ENCODE assay signal across 1 cellular context in genomic region chr10:7687228-7687907, GRCh38.
A peak's percentile ranks its signal among the peaks of the same experiment; 100 is the strongest.
TF ChIP-seq lines count a peak whose summit lies in the region.

No MANE protein-coding gene starts in this region.

TF ChIP-seq in H1, 55 proteins besides CTCF, POLR2A, EP300 and RAD21 (continued from another document):
- TF ChIP-seq CHD2 (IDR thresholded peaks at IDR 0.05; ENCODE audit: low read length) = peak; percentile 34; the same call in 1 of the 2 replicates
- no peak for TF ChIP-seq USF2 (IDR thresholded peaks at IDR 0.05; ENCODE audit: low read length)
- TF ChIP-seq FOSL1 (IDR thresholded peaks at IDR 0.05; ENCODE audit: insufficient read depth, low read depth, low read length) = no peak
- TF ChIP-seq KDM1A (IDR thresholded peaks at IDR 0.05; ENCODE audit: borderline replicate concordance, low read length) = no peak
- TF ChIP-seq JUN (IDR thresholded peaks at IDR 0.05; ENCODE audit: low read depth, low read length) = no peak
- no peak for TF ChIP-seq TAF1 (IDR thresholded peaks at IDR 0.05; ENCODE audit: low read depth, low read length)
- 0 out of 2 replicates have a peak, but pooled peaks have one; percentile 11 for TF ChIP-seq JUND (IDR thresholded peaks at IDR 0.05; ENCODE audit: low read length)
- TF ChIP-seq TEAD4 (IDR thresholded peaks at IDR 0.05; ENCODE audit: low read depth, low read length) = peak; percentile 63; the same call in 1 of the 2 replicates
- peak; percentile 69 for TF ChIP-seq ATF3 (IDR thresholded peaks at IDR 0.05; ENCODE audit: insufficient read depth, low read depth, low read length)
- no peak for TF ChIP-seq PHF8 (conservative IDR thresholded peaks at IDR 0.05; ENCODE audit: low read depth, low read length)
- TF ChIP-seq CREB1 (IDR thresholded peaks at IDR 0.05) = no peak
- no peak for TF ChIP-seq BCL11A (IDR thresholded peaks at IDR 0.05; ENCODE audit: low read depth in 2 of 2, low read length in 2 of 2)
- TF ChIP-seq SRF (IDR thresholded peaks at IDR 0.05; ENCODE audit: low read depth, low read length) = 0 out of 2 replicates have a peak, but pooled peaks have one; percentile 16
- TF ChIP-seq TCF12 (IDR thresholded peaks at IDR 0.05; ENCODE audit: low read depth, low read length) = 0 out of 2 replicates have a peak, but pooled peaks have one; percentile 3
- no peak for TF ChIP-seq SIRT6 (IDR thresholded peaks at IDR 0.05; ENCODE audit: low read length)
- peak; percentile 38; the same call in 1 of the 2 replicates for TF ChIP-seq MAX (IDR thresholded peaks at IDR 0.05)
- TF ChIP-seq EGR1 (IDR thresholded peaks at IDR 0.05; ENCODE audit: borderline replicate concordance, low read depth, low read length) = 0 out of 2 replicates have a peak, but pooled peaks have one; percentile 17
